ENCODE assay signal across 27 cellular contexts in the genomic region with DNA sequence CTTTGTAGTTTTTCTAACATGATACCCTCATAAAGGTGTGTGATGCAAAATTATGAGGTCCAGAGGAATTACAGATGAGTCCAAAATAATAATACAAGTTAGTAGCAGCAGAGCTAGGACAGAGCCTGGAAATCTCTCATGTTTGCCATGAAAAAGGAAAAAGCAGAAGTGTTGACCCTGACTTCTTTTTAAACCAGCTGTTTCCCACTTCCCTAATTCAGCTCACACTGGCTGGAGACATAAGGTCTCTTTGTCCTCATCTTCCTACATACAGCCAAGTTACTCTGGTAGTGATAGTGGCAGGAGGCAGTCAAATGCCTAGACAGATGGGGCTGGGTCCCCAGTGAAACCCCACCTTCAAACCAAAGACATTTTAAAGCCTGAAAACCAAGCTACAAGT.
"Had no signal": no experiment of that assay in that cellular context is flagged by ENCODE, and none has a peak within 500 bp of the region (broad histone marks: within the 10 kb centered on the region; RNA-seq: fewer than 3 reads in every experiment).

No MANE protein-coding gene starts in this region.

- H3K27me3 ChIP-seq: foreskin keratinocyte, gastroesophageal sphincter, heart right ventricle, left lung, neural progenitor cell, right atrium auricular region, suprapubic skin, transverse colon, upper lobe of right lung, uterus had no signal

- H3K4me3 ChIP-seq: gastroesophageal sphincter, heart right ventricle, left lung, neural progenitor cell, prostate gland, right atrium auricular region, smooth muscle cell, suprapubic skin, transverse colon, upper lobe of right lung, uterus had no signal

- H3K9me3 ChIP-seq: gastroesophageal sphincter, prostate gland, right atrium auricular region, suprapubic skin, transverse colon, upper lobe of right lung, uterus had no signal

- H3K4me1 ChIP-seq: foreskin keratinocyte, gastroesophageal sphincter, heart right ventricle, left lung, prostate gland, right atrium auricular region, suprapubic skin, upper lobe of right lung, uterus had no signal

- H3K4me2 ChIP-seq: neural progenitor cell, smooth muscle cell had no signal

- DNase-seq: effector CD8-positive, alpha-beta T cell; endodermal cell; foreskin keratinocyte; heart right ventricle; hippocampal formation; left cardiac atrium; mesendoderm; midbrain; naive thymus-derived CD4-positive, alpha-beta T cell; stimulated activated CD4-positive, alpha-beta T cell treated with anti-CD3 and anti-CD28 coated beads, Interleukin-12 subunit alpha, Interleukin-12 subunit beta, amount 100 ng/mL, for 4 hours; stimulated activated CD4-positive, alpha-beta T cell treated with anti-CD3 and anti-CD28 coated beads, Interleukin-1b, Interleukin-23, amount 100 ng/mL, for 48 hours; stimulated activated CD4-positive, alpha-beta T cell treated with anti-CD3 and anti-CD28 coated beads, Interleukin-4, amount 100 ng/mL, for 1 hour; stimulated activated CD8-positive, alpha-beta memory T cell treated with anti-CD3 and anti-CD28 coated beads, Interleukin-4, amount 100 ng/mL, for 48 hours; stimulated activated naive CD4-positive, alpha-beta T cell; stimulated activated naive CD8-positive, alpha-beta T cell treated with anti-CD3 and anti-CD28 coated beads, Interleukin-15, amount 100 ng/mL, for 72 hours; transverse colon; upper lobe of right lung; uterus had no signal

- H3K27ac ChIP-seq: epithelial cell of prostate, foreskin keratinocyte, gastroesophageal sphincter, heart right ventricle, left lung, neural progenitor cell, prostate gland, right atrium auricular region, suprapubic skin, transverse colon, upper lobe of right lung, uterus had no signal

- H2AFZ ChIP-seq: neural progenitor cell had no signal

- H3K36me3 ChIP-seq: gastroesophageal sphincter, heart right ventricle, left lung, neural progenitor cell, prostate gland, right atrium auricular region, suprapubic skin, transverse colon, upper lobe of right lung, uterus had no signal

- FAIRE-seq: islet of Langerhans had no signal
